Comparison of ENCODE assay signal across 8 cellular contexts in genomic region chr3:113736548-113737089, GRCh38. TPM values are rescaled to one million over a fixed set of nuclear protein-coding genes. Genes with fewer than 3 reads are reported as not detected.
DNase-seq lines count a peak whose midpoint lies in the region; ATAC-seq, FAIRE-seq and TF ChIP-seq lines count a peak whose summit lies in the region.

No MANE protein-coding gene starts in this region.

- no peaks in the 10 kb centered on the region for H3K27me3 ChIP-seq in DND-41 (ENCODE audit: insufficient read depth, low read length, poor library complexity)
- no peaks in the 10 kb centered on the region for H3K27me3 ChIP-seq in Peyer's patch
- H3K27me3 ChIP-seq in bronchial epithelial cell (ENCODE audit: control insufficient read depth, insufficient read depth, low read length), result no peaks in the 10 kb centered on the region
- no peaks in the 10 kb centered on the region for H3K27me3 ChIP-seq in kidney epithelial cell (ENCODE audit: control insufficient read depth, insufficient read depth, low read length)
- no peaks in the 10 kb centered on the region for H3K27me3 ChIP-seq in subcutaneous abdominal adipose tissue (ENCODE audit: control insufficient read depth in 5 of 5, insufficient read depth in 4 of 5, low read length in 5 of 5)

- H3K4me1 ChIP-seq in DND-41 (ENCODE audit: insufficient read depth, low read length), result peaks cover 10% of the 10 kb centered on the region; the same call in 1 of the 2 replicates
- peaks cover 0 to 16% (median 0%) of the 10 kb centered on the region in 4 donors for H3K4me1 ChIP-seq in Peyer's patch
- H3K4me1 ChIP-seq in subcutaneous abdominal adipose tissue (ENCODE audit: control insufficient read depth in 5 of 5, insufficient read depth in 5 of 5, low read length in 5 of 5), result peaks cover 0 to 25% (median 22%) of the 10 kb centered on the region in 5 donors

- H3K27ac Mint-ChIP-seq in IgD-negative memory B cell, result peak overlapping the region; percentile 74 to 91 (median 88)

- no peak for TF ChIP-seq POLR2A in Peyer's patch (IDR thresholded peaks at IDR 0.05)

- H3K27ac ChIP-seq in DND-41 (ENCODE audit: low read length) (peak overlapping the region; percentile 6; the same call in 1 of the 2 replicates), Peyer's patch (no peak overlapping the region), subcutaneous abdominal adipose tissue (ENCODE audit: low read depth, low read length) (peak overlapping the region; percentile 91)

- 0 out of 2 replicates have a peak overlapping the region, but pooled peaks have one; percentile 12 for H3K4me2 ChIP-seq in DND-41 (ENCODE audit: insufficient read depth, low read length)

- DNase-seq in DND-41 (peak; percentile 22), Peyer's patch (no peak), bronchial epithelial cell (ENCODE audit: low read depth) (peak; percentile 58), kidney epithelial cell (ENCODE audit: low read depth) (no peak)

- peaks cover 100% of the 10 kb centered on the region for H3K79me2 ChIP-seq in DND-41 (ENCODE audit: insufficient read depth, low read length)

- H3K36me3 ChIP-seq in DND-41 (ENCODE audit: insufficient read depth, low read length) (peaks cover 17% of the 10 kb centered on the region; the same call in 1 of the 2 replicates), Peyer's patch (no peaks in the 10 kb centered on the region), bronchial epithelial cell (ENCODE audit: control insufficient read depth, insufficient read depth, low read length) (no peaks in the 10 kb centered on the region), kidney epithelial cell (ENCODE audit: control insufficient read depth, insufficient read depth, low read length) (no peaks in the 10 kb centered on the region), subcutaneous abdominal adipose tissue (ENCODE audit: control insufficient read depth in 5 of 5, insufficient read depth in 5 of 5, low read length in 5 of 5) (peaks cover 0 to 5% (median 0%) of the 10 kb centered on the region in 5 donors)

- H3K9ac ChIP-seq in DND-41 (ENCODE audit: low read depth, low read length) (peak overlapping the region; percentile 12; the same call in 1 of the 2 replicates), subcutaneous abdominal adipose tissue (ENCODE audit: low read length in 5 of 5) (peak overlapping the region; percentile 1 to 73 (median 31))

- no peak overlapping the region for H2AFZ ChIP-seq in DND-41 (ENCODE audit: low read depth, low read length)

- H4K20me1 ChIP-seq in DND-41 (ENCODE audit: insufficient read depth, low read length), result peaks cover 79% of the 10 kb centered on the region

- H3K9me3 ChIP-seq in DND-41 (ENCODE audit: insufficient read depth, low read length, severe bottlenecking) (no peaks in the 10 kb centered on the region), Peyer's patch (no peaks in the 10 kb centered on the region), subcutaneous abdominal adipose tissue (ENCODE audit: control insufficient read depth in 5 of 5, low read length in 5 of 5) (no peaks in the 10 kb centered on the region)

- no peak overlapping the region for H3K4me3 ChIP-seq in DND-41 (ENCODE audit: low read depth in 1 of 2, low read length in 2 of 2)
- H3K4me3 ChIP-seq in Peyer's patch, result no peak overlapping the region
- no peak overlapping the region for H3K4me3 ChIP-seq in bronchial epithelial cell (ENCODE audit: low read depth, low read length)
- no peak overlapping the region for H3K4me3 ChIP-seq in kidney epithelial cell (ENCODE audit: low read depth, low read length)
- H3K4me3 ChIP-seq in subcutaneous abdominal adipose tissue (ENCODE audit: low read depth in 1 of 5, low read length in 5 of 5), result no peak overlapping the region

- H3K4me3 Mint-ChIP-seq in IgD-negative memory B cell, result peak overlapping the region in 2 of 4 donors; percentile 13 to 68

- FAIRE-seq in bronchial epithelial cell (lab: Jason Lieb, UNC), result no peak

- peaks cover 45 to 61% (median 52%) of the 10 kb centered on the region in 3 donors for H3K4me1 Mint-ChIP-seq in IgD-negative memory B cell

- TF ChIP-seq CTCF in DND-41 (IDR thresholded peaks at IDR 0.05; ENCODE audit: borderline replicate concordance, extremely low read depth, low read length, poor library complexity, severe bottlenecking), result peak; percentile 79
- peak; percentile 57 to 89 (median 78) for TF ChIP-seq CTCF in Peyer's patch (IDR thresholded peaks at IDR 0.05)
- TF ChIP-seq CTCF in bronchial epithelial cell (IDR thresholded peaks at IDR 0.05; ENCODE audit: insufficient read depth, low read length, severe bottlenecking), result peak; percentile 36
- peak; percentile 50 for TF ChIP-seq CTCF in kidney epithelial cell (IDR thresholded peaks at IDR 0.05; ENCODE audit: insufficient read depth, low read length, poor library complexity, severe bottlenecking)

- H3K9me3 Mint-ChIP-seq in IgD-negative memory B cell, result no peaks in the 10 kb centered on the region

- ATAC-seq in DND-41 (ENCODE audit: insufficient read depth, low read depth) (peak; percentile 86), GM19463 (IDR thresholded peaks at IDR 0.05; ENCODE audit: unreplicated experiment) (peak; percentile 77), HG02840 (IDR thresholded peaks at IDR 0.05; ENCODE audit: low FRiP score, unreplicated experiment) (no peak)

- no peaks in the 10 kb centered on the region for H3K36me3 Mint-ChIP-seq in IgD-negative memory B cell

- no peaks in the 10 kb centered on the region for H3K27me3 Mint-ChIP-seq in IgD-negative memory B cell

RNA-seq across cellular contexts. Expression of gene NAA50, which starts 9.4 kb away (rescaled TPM):
- polyA plus RNA-seq in IgD-negative memory B cell, result 104 TPM
- 10 to 100 TPM; 46.2 to 85.9 (median 62.6) TPM for total RNA-seq in Peyer's patch
- 133 and 292 TPM in 2 replicates for total RNA-seq in bronchial epithelial cell
- 110 and 149 TPM in 2 replicates for total RNA-seq in kidney epithelial cell

RNA-seq across cellular contexts. Expression of gene ATP6V1A, which starts 10.2 kb away (rescaled TPM):
- polyA plus RNA-seq in IgD-negative memory B cell, result 26.7 TPM
- 10 to 100 TPM; 23.4 to 43.6 (median 28.7) TPM for total RNA-seq in Peyer's patch
- 55.5 and 69.1 TPM in 2 replicates for total RNA-seq in bronchial epithelial cell
- total RNA-seq in kidney epithelial cell, result 43.4 and 43.6 TPM in 2 replicates

RNA-seq across cellular contexts. Expression of gene USF3, which starts 40.2 kb away (rescaled TPM):
- 7.4 TPM for polyA plus RNA-seq in IgD-negative memory B cell
- total RNA-seq in Peyer's patch (10 to 100 TPM; 20.6 to 42.2 (median 32.5) TPM), bronchial epithelial cell (4.2 and 5.1 TPM in 2 replicates), kidney epithelial cell (11.3 and 12.9 TPM in 2 replicates)

Comparison
In these comparisons a context has a peak if more than half of its experiments do, and no peak if none do; other contexts are left out.
1. DNase-seq: peak in DND-41 (single experiment) and bronchial epithelial cell (single experiment); none in Peyer's patch (0 of 3) and kidney epithelial cell (single experiment).
2. H3K27ac ChIP-seq: peak in DND-41 (single experiment) and subcutaneous abdominal adipose tissue (single experiment); none in Peyer's patch (0 of 4).
3. Peak in every context shown above with its lines, with median percentiles within 50 percentile points of each other: CTCF ChIP-seq.